Comparison of ENCODE assay signal across 11 cellular contexts in genomic region chr3:127803619-127804018, GRCh38. TPM values are rescaled to one million over a fixed set of nuclear protein-coding genes. Genes with fewer than 3 reads are reported as not detected.
DNase-seq lines count a peak whose midpoint lies in the region; ATAC-seq and TF ChIP-seq lines count a peak whose summit lies in the region.
"Had no signal": no experiment of that assay in that cellular context is flagged by ENCODE, and none has a peak within 500 bp of the region (broad histone marks: within the 10 kb centered on the region; RNA-seq: fewer than 3 reads in every experiment).

No MANE protein-coding gene starts in this region.

- H3K4me1 ChIP-seq in PC-3 (ENCODE audit: insufficient read depth, low read length): peaks cover 41% of the 10 kb centered on the region
- H3K4me1 ChIP-seq in osteoblast (ENCODE audit: insufficient read depth, low read length): peaks cover 31% of the 10 kb centered on the region
- H3K4me1 ChIP-seq in CD8-positive, alpha-beta memory T cell (ENCODE audit: insufficient read depth, low read length): no peaks in the 10 kb centered on the region
- H3K4me1 ChIP-seq: HAP-1 had no signal

- H3K36me3 Mint-ChIP-seq in CD14-positive monocyte: peaks cover 0 to 4% of the 10 kb centered on the region in 2 donors
- peaks cover 0 to 1% (median 0%) of the 10 kb centered on the region in 3 donors for H3K36me3 Mint-ChIP-seq in CD8-positive, alpha-beta memory T cell
- H3K36me3 Mint-ChIP-seq: activated CD4-positive, alpha-beta memory T cell treated with anti-CD3 and anti-CD28 coated beads for 36 hours had no signal

- no peak for TF ChIP-seq CTCF in CD14-positive monocyte (IDR thresholded peaks at IDR 0.05)
- TF ChIP-seq CTCF in PC-3 (conservative IDR thresholded peaks at IDR 0.05; ENCODE audit: low read depth, low read length): no peak
- TF ChIP-seq CTCF in osteoblast (IDR thresholded peaks at IDR 0.05; ENCODE audit: extremely low read depth, low read depth, low read length): no peak

- no peak overlapping the region for H3K27ac Mint-ChIP-seq in CD14-positive monocyte
- no peak overlapping the region for H3K27ac Mint-ChIP-seq in CD8-positive, alpha-beta memory T cell
- H3K27ac Mint-ChIP-seq: activated CD4-positive, alpha-beta memory T cell treated with anti-CD3 and anti-CD28 coated beads for 36 hours had no signal

- H3K27me3 ChIP-seq in PC-3 (ENCODE audit: low read length) (no peaks in the 10 kb centered on the region), osteoblast (ENCODE audit: insufficient read depth, low read length) (no peaks in the 10 kb centered on the region)
- H3K27me3 ChIP-seq in CD8-positive, alpha-beta memory T cell (ENCODE audit: insufficient read depth, low read length, poor library complexity, severe bottlenecking): no peaks in the 10 kb centered on the region

- no peaks in the 10 kb centered on the region for H4K20me1 ChIP-seq in PC-3 (ENCODE audit: low read length)
- H4K20me1 ChIP-seq in osteoblast (ENCODE audit: insufficient read depth, low read length): no peaks in the 10 kb centered on the region

- CTCF ChIA-PET in PC-3 (lab: Charles Lee): interaction anchor here (1.0 to 1.2 kb wide), 2 partner anchors 12 to 20 kb away, joined by 4 read pairs; no protein-coding TSS in a partner anchor
- CTCF ChIA-PET in CD8-positive, alpha-beta memory T cell (lab: Charles Lee): no interaction called here

- no peak overlapping the region for H2AFZ ChIP-seq in PC-3 (ENCODE audit: low read length)
- no peak overlapping the region for H2AFZ ChIP-seq in osteoblast (ENCODE audit: low read length)

- H3K9me3 Mint-ChIP-seq in CD14-positive monocyte: no peaks in the 10 kb centered on the region
- no peaks in the 10 kb centered on the region for H3K9me3 Mint-ChIP-seq in CD8-positive, alpha-beta memory T cell
- H3K9me3 Mint-ChIP-seq: activated CD4-positive, alpha-beta memory T cell treated with anti-CD3 and anti-CD28 coated beads for 36 hours had no signal

- DNase-seq in CD14-positive monocyte (ENCODE audit: low spot score) (peak; percentile 10), PC-3 (peak; percentile 91), epithelial cell of prostate (ENCODE audit: low read depth, low spot score) (peak; percentile 90), osteoblast (ENCODE audit: insufficient read length, low spot score, missing footprints) (peak; percentile 95), GF-D8 (lab: John Stamatoyannopoulos, UW) (no peak), NCI-H2196 (lab: John Stamatoyannopoulos, UW; ENCODE audit: unreplicated experiment) (no peak)
- DNase-seq in CD8-positive, alpha-beta memory T cell: no peak
- DNase-seq: activated CD4-positive, alpha-beta memory T cell treated with anti-CD3 and anti-CD28 coated beads for 36 hours; amygdala had no signal

- H3K9ac ChIP-seq in PC-3 (ENCODE audit: low read length): peak overlapping the region; percentile 27; the same call in 1 of the 2 replicates

- H3K79me2 ChIP-seq in PC-3 (ENCODE audit: low read length): peaks cover 15% of the 10 kb centered on the region
- peaks cover 24% of the 10 kb centered on the region for H3K79me2 ChIP-seq in osteoblast (ENCODE audit: insufficient read depth, low read length)

- H3K4me1 Mint-ChIP-seq in CD14-positive monocyte: peaks cover 13% of the 10 kb centered on the region
- H3K4me1 Mint-ChIP-seq in CD8-positive, alpha-beta memory T cell: peaks cover 12 to 18% (median 17%) of the 10 kb centered on the region in 3 donors

- no peaks in the 10 kb centered on the region for H3K9me3 ChIP-seq in PC-3 (ENCODE audit: low read length)
- no peaks in the 10 kb centered on the region for H3K9me3 ChIP-seq in osteoblast (ENCODE audit: low read depth, low read length)
- H3K9me3 ChIP-seq in CD8-positive, alpha-beta memory T cell (ENCODE audit: low read length): no peaks in the 10 kb centered on the region
- H3K9me3 ChIP-seq: HAP-1 had no signal

- H3F3A ChIP-seq in PC-3 (ENCODE audit: low read length, unreplicated experiment): no peaks in the 10 kb centered on the region

- H3K4me3 ChIP-seq in PC-3 (ENCODE audit: low read length) (no peak overlapping the region), osteoblast (ENCODE audit: insufficient read depth, low read length) (no peak overlapping the region)
- no peak overlapping the region for H3K4me3 ChIP-seq in CD8-positive, alpha-beta memory T cell (ENCODE audit: low read length)
- H3K4me3 ChIP-seq: HAP-1 had no signal

- ATAC-seq in PC-3 (peak; percentile 65), HG03139 (IDR thresholded peaks at IDR 0.05; ENCODE audit: unreplicated experiment) (no peak)

- no peaks in the 10 kb centered on the region for H3K9me2 ChIP-seq in PC-3 (replicated peaks; ENCODE audit: low read length)

- H3K36me3 ChIP-seq in PC-3 (ENCODE audit: low read depth, low read length) (peaks cover 13% of the 10 kb centered on the region), osteoblast (ENCODE audit: insufficient read depth, low read length) (no peaks in the 10 kb centered on the region)
- no peaks in the 10 kb centered on the region for H3K36me3 ChIP-seq in CD8-positive, alpha-beta memory T cell (ENCODE audit: insufficient read depth, low read length)
- H3K36me3 ChIP-seq: HAP-1 had no signal

- no TSS peak for BruUV-seq in PC-3 (replicated peaks; lab: Mats Ljungman, UMichigan)

- POLR2A ChIA-PET in PC-3 (lab: Charles Lee; ENCODE audit: unreplicated experiment): interaction anchor here (0.6 kb wide), 1 partner anchor 224 kb away, joined by 3 read pairs; no protein-coding TSS in a partner anchor
- POLR2A ChIA-PET in CD8-positive, alpha-beta memory T cell (lab: Charles Lee): no interaction called here

- no peak overlapping the region for H3K4me3 Mint-ChIP-seq in CD14-positive monocyte
- H3K4me3 Mint-ChIP-seq in CD8-positive, alpha-beta memory T cell: no peak overlapping the region
- H3K4me3 Mint-ChIP-seq: activated CD4-positive, alpha-beta memory T cell treated with anti-CD3 and anti-CD28 coated beads for 36 hours had no signal

- no peaks in the 10 kb centered on the region for H3K27me3 Mint-ChIP-seq in CD14-positive monocyte (ENCODE audit: low read depth in 3 of 3)
- peaks cover 0 to under 1% of the 10 kb centered on the region in 2 donors for H3K27me3 Mint-ChIP-seq in CD8-positive, alpha-beta memory T cell
- H3K27me3 Mint-ChIP-seq: activated CD4-positive, alpha-beta memory T cell treated with anti-CD3 and anti-CD28 coated beads for 36 hours had no signal

- H3K27ac ChIP-seq in PC-3 (ENCODE audit: low read length): peak overlapping the region; percentile 80
- H3K27ac ChIP-seq in epithelial cell of prostate: peak overlapping the region; percentile 100
- peak overlapping the region; percentile 40 for H3K27ac ChIP-seq in osteoblast (ENCODE audit: low read depth, low read length)
- H3K27ac ChIP-seq in CD8-positive, alpha-beta memory T cell (ENCODE audit: low read depth, low read length): no peak overlapping the region

- intact Hi-C loops in CD14-positive monocyte (cut with micrococcal nuclease) (no loop called here), PC-3 (cut with micrococcal nuclease) (no loop called here)

- H3K4me2 ChIP-seq in PC-3 (ENCODE audit: low read length): no peak overlapping the region
- peak overlapping the region; percentile 39 for H3K4me2 ChIP-seq in osteoblast (ENCODE audit: insufficient read depth, low read length)

RNA-seq across cellular contexts. Expression of gene MGLL, which starts 18.7 kb away (rescaled TPM):
- 1 to 10 TPM; 4.4 to 10.0 TPM for polyA plus RNA-seq in CD14-positive monocyte
- total RNA-seq in PC-3 (2014; rRNA removed) (38.7 and 40.1 TPM in 2 replicates), osteoblast (10.6 and 18.1 TPM in 2 replicates)
- total RNA-seq in CD8-positive, alpha-beta memory T cell: 1 to 10 TPM; 5.3 to 5.9 TPM
- polyA plus RNA-seq in CD8-positive, alpha-beta memory T cell: 3.0 TPM

Comparison
In these comparisons a context has a peak if more than half of its experiments do, and no peak if none do; other contexts are left out.
1. DNase-seq: peak in CD14-positive monocyte (single experiment), PC-3 (single experiment), epithelial cell of prostate (single experiment) and osteoblast (single experiment); none in GF-D8 (single experiment), NCI-H2196 (single experiment) and CD8-positive, alpha-beta memory T cell (0 of 5).